ENCODE assay signal across 1 cellular context in the genomic region with DNA sequence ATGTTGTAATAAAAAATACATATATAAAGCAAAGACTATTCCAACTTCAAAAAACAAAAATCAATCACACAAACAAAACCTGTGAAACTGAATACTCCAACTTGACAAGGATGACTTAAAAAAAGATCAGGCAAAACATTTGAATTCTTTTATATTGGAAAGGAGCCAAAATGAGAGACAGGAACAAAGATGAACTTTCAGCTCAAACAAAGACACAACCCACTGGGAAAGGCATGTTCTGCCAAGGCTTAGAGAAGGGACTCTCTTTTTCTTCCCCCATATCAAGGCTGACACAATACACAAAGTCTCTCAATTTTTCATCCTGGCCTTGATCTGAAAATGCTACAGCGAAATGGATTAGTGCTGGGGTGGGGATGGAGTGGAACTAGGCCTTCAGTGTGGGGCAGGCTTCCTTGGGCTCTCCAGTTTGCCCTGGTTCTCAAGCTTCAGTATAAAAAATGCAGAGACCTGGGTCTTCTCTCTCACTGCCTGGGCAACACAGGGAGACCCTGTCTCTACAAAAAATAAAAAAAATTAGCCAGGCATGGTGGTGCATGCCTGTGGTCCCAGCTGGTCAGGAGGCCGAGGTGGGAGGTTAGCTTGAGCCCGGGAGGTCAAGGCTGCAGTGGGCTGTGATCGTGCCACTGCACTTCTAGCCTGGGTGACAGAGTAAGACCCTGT.
TF ChIP-seq lines count a peak whose summit lies in the region.

No MANE protein-coding gene starts in this region.

TF ChIP-seq in HepG2, 621 proteins besides CTCF, POLR2A, EP300 and RAD21 (continued from another document and continues in another):
- TF ChIP-seq PRDM10 (CRISPR knock-in tag; IDR thresholded peaks at IDR 0.05; ENCODE audit: low read depth) (0 out of 2 replicates have a peak, but pooled peaks have one; percentile 37), ZFYVE20 (CRISPR knock-in tag; IDR thresholded peaks at IDR 0.05; ENCODE audit: borderline replicate concordance, low read depth) (no peak), ZNF562 (CRISPR knock-in tag; IDR thresholded peaks at IDR 0.05; ENCODE audit: borderline replicate concordance) (no peak), ZNF121 (CRISPR knock-in tag; IDR thresholded peaks at IDR 0.05) (peak; percentile 87), NR2F2 (IDR thresholded peaks at IDR 0.05; ENCODE audit: borderline replicate concordance, low read depth) (peak; percentile 56), AFF4 (CRISPR knock-in tag; IDR thresholded peaks at IDR 0.05) (peak; percentile 22; the same call in 1 of the 2 replicates), ZNF446 (CRISPR knock-in tag; IDR thresholded peaks at IDR 0.05) (no peak), ZNF317 (CRISPR knock-in tag; IDR thresholded peaks at IDR 0.05) (no peak), HNF4A (CRISPR knock-in tag; IDR thresholded peaks at IDR 0.05) (peak; percentile 79), MEIS1 (CRISPR knock-in tag; IDR thresholded peaks at IDR 0.05; ENCODE audit: borderline replicate concordance) (peak; percentile 55; the same call in 1 of the 2 replicates), SOX5 (CRISPR knock-in tag; IDR thresholded peaks at IDR 0.05; ENCODE audit: borderline replicate concordance) (peak; percentile 62; the same call in 1 of the 2 replicates), HNF4G (IDR thresholded peaks at IDR 0.05; ENCODE audit: borderline replicate concordance, low read depth, low read length) (peak; percentile 70; the same call in 1 of the 2 replicates), HNF4G (CRISPR knock-in tag; IDR thresholded peaks at IDR 0.05; ENCODE audit: borderline replicate concordance, low read depth) (no peak), ZNF343 (CRISPR knock-in tag; IDR thresholded peaks at IDR 0.05) (no peak), ZNF746 (CRISPR knock-in tag; IDR thresholded peaks at IDR 0.05) (no peak), FOXP1 (IDR thresholded peaks at IDR 0.05) (no peak), FOXP1 (CRISPR knock-in tag; IDR thresholded peaks at IDR 0.05) (peak; percentile 16; the same call in 1 of the 2 replicates), HOMEZ (CRISPR knock-in tag; IDR thresholded peaks at IDR 0.05; ENCODE audit: low read depth) (peak; percentile 48), SAP130 (CRISPR knock-in tag; IDR thresholded peaks at IDR 0.05; ENCODE audit: low read depth) (peak; percentile 50), ONECUT2 (CRISPR knock-in tag; IDR thresholded peaks at IDR 0.05) (peak; percentile 55; the same call in 1 of the 2 replicates), HNF1B (CRISPR knock-in tag; IDR thresholded peaks at IDR 0.05) (peak; percentile 36; the same call in 1 of the 2 replicates), BCL6 (CRISPR knock-in tag; IDR thresholded peaks at IDR 0.05) (peak; percentile 47; the same call in 1 of the 2 replicates), MEF2D (CRISPR knock-in tag; IDR thresholded peaks at IDR 0.05) (0 out of 2 replicates have a peak, but pooled peaks have one; percentile 35), ZNF672 (CRISPR knock-in tag; IDR thresholded peaks at IDR 0.05) (no peak), POLR2AphosphoS5 (IDR thresholded peaks at IDR 0.05; ENCODE audit: low read depth, low read length) (peak; percentile 34; the same call in 1 of the 2 replicates), ZSCAN29 (CRISPR knock-in tag; conservative IDR thresholded peaks at IDR 0.05) (0 out of 2 replicates have a peak, but pooled peaks have one; percentile 21), CCAR2 (optimal IDR thresholded peaks at IDR 0.05; ENCODE audit: low read depth, low read length) (no peak), FLYWCH1 (CRISPR knock-in tag; IDR thresholded peaks at IDR 0.05) (no peak), ZMYM3 (CRISPR knock-in tag; IDR thresholded peaks at IDR 0.05) (peak; percentile 85), RCOR2 (CRISPR knock-in tag; IDR thresholded peaks at IDR 0.05) (peak; percentile 42; the same call in 1 of the 2 replicates)
- TF ChIP-seq, protein P1, sequence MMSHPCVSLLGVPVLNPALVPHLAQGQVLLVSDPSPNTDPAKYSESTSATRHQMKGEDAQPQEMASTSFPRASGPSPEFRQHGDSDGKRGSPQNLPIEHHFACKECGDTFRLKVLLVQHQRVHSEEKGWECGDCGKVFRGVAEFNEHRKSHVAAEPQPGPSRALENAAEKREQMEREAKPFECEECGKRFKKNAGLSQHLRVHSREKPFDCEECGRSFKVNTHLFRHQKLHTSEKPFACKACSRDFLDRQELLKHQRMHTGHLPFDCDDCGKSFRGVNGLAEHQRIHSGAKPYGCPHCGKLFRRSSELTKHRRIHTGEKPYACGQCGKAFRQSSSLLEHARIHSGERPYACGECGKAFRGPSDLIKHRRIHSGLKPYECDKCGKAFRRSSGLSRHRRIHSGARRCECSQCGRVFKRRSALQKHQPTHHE (CRISPR knock-in tag; IDR thresholded peaks at IDR 0.05; ENCODE audit: borderline replicate concordance): no peak
- TF ChIP-seq, protein P2, sequence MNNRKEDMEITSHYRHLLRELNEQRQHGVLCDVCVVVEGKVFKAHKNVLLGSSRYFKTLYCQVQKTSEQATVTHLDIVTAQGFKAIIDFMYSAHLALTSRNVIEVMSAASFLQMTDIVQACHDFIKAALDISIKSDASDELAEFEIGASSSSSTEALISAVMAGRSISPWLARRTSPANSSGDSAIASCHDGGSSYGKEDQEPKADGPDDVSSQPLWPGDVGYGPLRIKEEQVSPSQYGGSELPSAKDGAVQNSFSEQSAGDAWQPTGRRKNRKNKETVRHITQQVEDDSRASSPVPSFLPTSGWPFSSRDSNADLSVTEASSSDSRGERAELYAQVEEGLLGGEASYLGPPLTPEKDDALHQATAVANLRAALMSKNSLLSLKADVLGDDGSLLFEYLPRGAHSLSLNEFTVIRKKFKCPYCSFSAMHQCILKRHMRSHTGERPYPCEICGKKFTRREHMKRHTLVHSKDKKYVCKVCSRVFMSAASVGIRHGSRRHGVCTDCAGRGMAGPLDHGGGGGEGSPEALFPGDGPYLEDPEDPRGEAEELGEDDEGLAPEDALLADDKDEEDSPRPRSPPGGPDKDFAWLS (CRISPR knock-in tag; IDR thresholded peaks at IDR 0.05; ENCODE audit: borderline replicate concordance): no peak
- TF ChIP-seq, protein P3, sequence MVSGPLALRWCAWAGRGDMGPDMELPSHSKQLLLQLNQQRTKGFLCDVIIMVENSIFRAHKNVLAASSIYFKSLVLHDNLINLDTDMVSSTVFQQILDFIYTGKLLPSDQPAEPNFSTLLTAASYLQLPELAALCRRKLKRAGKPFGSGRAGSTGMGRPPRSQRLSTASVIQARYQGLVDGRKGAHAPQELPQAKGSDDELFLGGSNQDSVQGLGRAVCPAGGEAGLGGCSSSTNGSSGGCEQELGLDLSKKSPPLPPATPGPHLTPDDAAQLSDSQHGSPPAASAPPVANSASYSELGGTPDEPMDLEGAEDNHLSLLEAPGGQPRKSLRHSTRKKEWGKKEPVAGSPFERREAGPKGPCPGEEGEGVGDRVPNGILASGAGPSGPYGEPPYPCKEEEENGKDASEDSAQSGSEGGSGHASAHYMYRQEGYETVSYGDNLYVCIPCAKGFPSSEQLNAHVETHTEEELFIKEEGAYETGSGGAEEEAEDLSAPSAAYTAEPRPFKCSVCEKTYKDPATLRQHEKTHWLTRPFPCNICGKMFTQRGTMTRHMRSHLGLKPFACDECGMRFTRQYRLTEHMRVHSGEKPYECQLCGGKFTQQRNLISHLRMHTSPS (CRISPR knock-in tag; IDR thresholded peaks at IDR 0.05; ENCODE audit: low read depth): no peak
- TF ChIP-seq, protein P4, sequence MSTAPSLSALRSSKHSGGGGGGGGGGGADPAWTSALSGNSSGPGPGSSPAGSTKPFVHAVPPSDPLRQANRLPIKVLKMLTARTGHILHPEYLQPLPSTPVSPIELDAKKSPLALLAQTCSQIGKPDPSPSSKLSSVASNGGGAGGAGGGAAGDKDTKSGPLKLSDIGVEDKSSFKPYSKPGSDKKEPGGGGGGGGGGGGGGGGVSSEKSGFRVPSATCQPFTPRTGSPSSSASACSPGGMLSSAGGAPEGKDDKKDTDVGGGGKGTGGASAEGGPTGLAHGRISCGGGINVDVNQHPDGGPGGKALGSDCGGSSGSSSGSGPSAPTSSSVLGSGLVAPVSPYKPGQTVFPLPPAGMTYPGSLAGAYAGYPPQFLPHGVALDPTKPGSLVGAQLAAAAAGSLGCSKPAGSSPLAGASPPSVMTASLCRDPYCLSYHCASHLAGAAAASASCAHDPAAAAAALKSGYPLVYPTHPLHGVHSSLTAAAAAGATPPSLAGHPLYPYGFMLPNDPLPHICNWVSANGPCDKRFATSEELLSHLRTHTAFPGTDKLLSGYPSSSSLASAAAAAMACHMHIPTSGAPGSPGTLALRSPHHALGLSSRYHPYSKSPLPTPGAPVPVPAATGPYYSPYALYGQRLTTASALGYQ (CRISPR knock-in tag; IDR thresholded peaks at IDR 0.05): peak; percentile 78; the same call in 1 of the 2 replicates
- TF ChIP-seq, protein P5, sequence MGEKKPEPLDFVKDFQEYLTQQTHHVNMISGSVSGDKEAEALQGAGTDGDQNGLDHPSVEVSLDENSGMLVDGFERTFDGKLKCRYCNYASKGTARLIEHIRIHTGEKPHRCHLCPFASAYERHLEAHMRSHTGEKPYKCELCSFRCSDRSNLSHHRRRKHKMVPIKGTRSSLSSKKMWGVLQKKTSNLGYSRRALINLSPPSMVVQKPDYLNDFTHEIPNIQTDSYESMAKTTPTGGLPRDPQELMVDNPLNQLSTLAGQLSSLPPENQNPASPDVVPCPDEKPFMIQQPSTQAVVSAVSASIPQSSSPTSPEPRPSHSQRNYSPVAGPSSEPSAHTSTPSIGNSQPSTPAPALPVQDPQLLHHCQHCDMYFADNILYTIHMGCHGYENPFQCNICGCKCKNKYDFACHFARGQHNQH (CRISPR knock-in tag; IDR thresholded peaks at IDR 0.05): peak; percentile 54; the same call in 1 of the 2 replicates
